In the genomic region with DNA sequence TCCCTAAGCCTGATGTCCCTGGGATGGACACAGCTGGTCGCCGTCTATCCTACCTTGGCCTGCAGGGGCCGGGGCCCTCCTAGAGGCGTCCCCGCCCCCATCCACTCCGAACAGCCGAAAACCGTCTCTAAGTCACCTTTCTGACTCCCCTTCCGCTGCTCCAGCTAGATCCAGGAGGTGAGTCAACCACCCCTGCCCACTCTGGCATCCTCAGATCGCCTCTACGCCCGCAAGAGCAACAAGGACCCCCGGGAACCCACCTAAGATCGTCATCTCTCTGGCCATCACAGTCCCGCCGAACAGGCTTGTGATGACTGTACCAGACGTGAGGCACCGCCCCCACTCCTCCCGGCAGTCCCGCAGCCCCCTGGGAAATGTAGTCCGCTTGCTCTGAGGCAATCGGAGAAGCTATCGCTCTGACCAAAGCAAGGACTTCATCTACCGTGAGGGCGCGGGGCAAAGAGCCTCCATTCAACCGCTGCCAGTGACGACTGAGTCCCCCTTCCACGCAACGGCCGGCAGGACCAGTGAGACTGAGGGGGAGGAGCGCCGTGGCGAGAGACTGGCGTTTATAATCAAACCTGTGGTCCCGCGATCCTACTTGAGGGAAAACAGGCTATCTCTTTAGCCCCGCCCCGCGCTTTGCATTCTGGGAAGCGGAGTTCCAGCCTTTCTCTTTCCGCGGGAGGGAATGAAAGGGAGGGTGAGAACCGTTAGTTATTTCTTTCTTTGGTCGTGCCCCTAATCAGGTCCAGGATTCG, we compare ENCODE assay signal across 8 cellular contexts. TPM values are rescaled to one million over a fixed set of nuclear protein-coding genes. Genes with fewer than 3 reads are reported as not detected.
A peak's percentile ranks its signal among the peaks of the same experiment; 100 is the strongest.
DNase-seq lines count a peak whose midpoint lies in the region; TF ChIP-seq lines count a peak whose summit lies in the region.

A gene with protein sequence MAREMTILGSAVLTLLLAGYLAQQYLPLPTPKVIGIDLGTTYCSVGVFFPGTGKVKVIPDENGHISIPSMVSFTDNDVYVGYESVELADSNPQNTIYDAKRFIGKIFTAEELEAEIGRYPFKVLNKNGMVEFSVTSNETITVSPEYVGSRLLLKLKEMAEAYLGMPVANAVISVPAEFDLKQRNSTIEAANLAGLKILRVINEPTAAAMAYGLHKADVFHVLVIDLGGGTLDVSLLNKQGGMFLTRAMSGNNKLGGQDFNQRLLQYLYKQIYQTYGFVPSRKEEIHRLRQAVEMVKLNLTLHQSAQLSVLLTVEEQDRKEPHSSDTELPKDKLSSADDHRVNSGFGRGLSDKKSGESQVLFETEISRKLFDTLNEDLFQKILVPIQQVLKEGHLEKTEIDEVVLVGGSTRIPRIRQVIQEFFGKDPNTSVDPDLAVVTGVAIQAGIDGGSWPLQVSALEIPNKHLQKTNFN (minus strand): TSS at position 312 of the 761 bp plus-strand sequence. CDS start 27 bp downstream, at position 285.

- H3K4me1 ChIP-seq in HAP-1 (peaks cover 13% of the 10 kb centered on the region), MM.1S (ENCODE audit: low read length) (peaks cover 15% of the 10 kb centered on the region), SJCRH30 (peaks cover 7% of the 10 kb centered on the region), stomach (peaks cover 26 to 45% (median 36%) of the 10 kb centered on the region in 4 donors)

- H3K79me2 ChIP-seq in MM.1S (ENCODE audit: low read length) (peaks cover 44% of the 10 kb centered on the region), neural cell (replicated peaks; ENCODE audit: insufficient read depth, low read length) (peaks cover 40% of the 10 kb centered on the region)

- H4K20me1 ChIP-seq in MM.1S (ENCODE audit: insufficient read depth, low read length): no peaks in the 10 kb centered on the region
- peaks cover 3% of the 10 kb centered on the region for H4K20me1 ChIP-seq in neural cell (ENCODE audit: insufficient read depth)

- H3K27ac ChIP-seq in MM.1S (ENCODE audit: low read length): peak within 1 kb of the TSS; percentile 73
- H3K27ac ChIP-seq in SJCRH30: peak within 1 kb of the TSS; percentile 91
- peak within 1 kb of the TSS; percentile 96 for H3K27ac ChIP-seq in neural cell (ENCODE audit: low read length)
- peak within 1 kb of the TSS; percentile 84 to 96 (median 93) for H3K27ac ChIP-seq in stomach

- H3K9me3 ChIP-seq in HAP-1 (no peaks in the 10 kb centered on the region), MM.1S (replicated peaks; ENCODE audit: insufficient read depth, low read length) (no peaks in the 10 kb centered on the region), SJCRH30 (replicated peaks) (no peaks in the 10 kb centered on the region), neural cell (ENCODE audit: low read length) (no peaks in the 10 kb centered on the region), stomach (no peaks in the 10 kb centered on the region)

- peak; percentile 21 for TF ChIP-seq RAD21 in neural cell (conservative IDR thresholded peaks at IDR 0.05)

- peak; percentile 56 for TF ChIP-seq EP300 in neural cell (conservative IDR thresholded peaks at IDR 0.05; ENCODE audit: poor library complexity, severe bottlenecking)
- no peak for TF ChIP-seq EP300 in stomach (IDR thresholded peaks at IDR 0.05)

- H3K9ac ChIP-seq in MM.1S (ENCODE audit: low read length) (peak within 1 kb of the TSS; percentile 94), neural cell (ENCODE audit: low read length) (peak within 1 kb of the TSS; percentile 96)

- DNase-seq in G401 (ENCODE audit: low spot score) (peak; percentile 100), HAP-1 (ENCODE audit: low spot score in 2 of 2) (peak; percentile 98 to 99), MM.1S (peak; percentile 99), SJCRH30 (peak; percentile 100), fibroblast of villous mesenchyme (ENCODE audit: low read depth) (peak; percentile 100), stomach (peak; percentile 99)
- DNase-seq in activated gamma-delta T cell treated with anti-CD3 and anti-CD28 coated beads, Interleukin-2, amount 50 U/mL, for 16 hours (ENCODE audit: low read depth): peak; percentile 98

- H3K36me3 ChIP-seq in HAP-1 (replicated peaks): peaks cover 1% of the 10 kb centered on the region
- no peaks in the 10 kb centered on the region for H3K36me3 ChIP-seq in MM.1S (replicated peaks; ENCODE audit: insufficient read depth, low read length)
- peaks cover 19% of the 10 kb centered on the region for H3K36me3 ChIP-seq in SJCRH30
- H3K36me3 ChIP-seq in neural cell (ENCODE audit: insufficient read depth, low read length): no peaks in the 10 kb centered on the region
- H3K36me3 ChIP-seq in stomach: peaks cover 2 to 10% (median 8%) of the 10 kb centered on the region in 4 donors

- H3F3A ChIP-seq in MM.1S (ENCODE audit: insufficient read depth, low read length): peaks cover 4% of the 10 kb centered on the region; the same call in 1 of the 2 replicates
- no peaks in the 10 kb centered on the region for H3F3A ChIP-seq in neural cell (ENCODE audit: insufficient read depth, low read length, poor library complexity, severe bottlenecking)

- H3K4me2 ChIP-seq in MM.1S (ENCODE audit: low read depth, low read length) (peak within 1 kb of the TSS; percentile 79), neural cell (ENCODE audit: low read length) (peak within 1 kb of the TSS; percentile 96)

- H2AFZ ChIP-seq in MM.1S (ENCODE audit: low read length) (peak within 1 kb of the TSS; percentile 97), neural cell (ENCODE audit: low read depth, low read length) (peak within 1 kb of the TSS; percentile 71)

- H3K9me2 ChIP-seq in MM.1S (replicated peaks; ENCODE audit: insufficient read depth, low read length) (no peaks in the 10 kb centered on the region), neural cell (ENCODE audit: insufficient read depth, low read length) (no peaks in the 10 kb centered on the region)

- in situ Hi-C loops in G401 (cut with HindIII; ENCODE audit: low sequenced_read_pairs) (no loop called here), HAP-1 (cut with MboI; ENCODE audit: low sequenced_read_pairs) (no loop called here)

- intact Hi-C loops in stomach (cut with DNase I; ENCODE audit: low total_unique reads): no loop called here

- H3K4me3 ChIP-seq in HAP-1: peak within 1 kb of the TSS; percentile 95
- peak within 1 kb of the TSS; percentile 98 for H3K4me3 ChIP-seq in MM.1S (ENCODE audit: low read length)
- H3K4me3 ChIP-seq in SJCRH30: peak within 1 kb of the TSS; percentile 90
- H3K4me3 ChIP-seq in fibroblast of villous mesenchyme (ENCODE audit: low read depth, low read length): peak within 1 kb of the TSS; percentile 99
- peak within 1 kb of the TSS; percentile 80 for H3K4me3 ChIP-seq in neural cell (ENCODE audit: low read length)
- peak within 1 kb of the TSS; percentile 75 to 95 (median 86) for H3K4me3 ChIP-seq in stomach

- no peak for TF ChIP-seq CTCF in MM.1S (IDR thresholded peaks at IDR 0.05; ENCODE audit: low read length)
- TF ChIP-seq CTCF in fibroblast of villous mesenchyme (IDR thresholded peaks at IDR 0.05; ENCODE audit: insufficient read depth, low read depth, low read length): no peak
- peak; percentile 8 for TF ChIP-seq CTCF in neural cell (IDR thresholded peaks at IDR 0.05; ENCODE audit: poor library complexity, severe bottlenecking)
- TF ChIP-seq CTCF in stomach (IDR thresholded peaks at IDR 0.05): no peak

- H3K27me3 ChIP-seq in HAP-1 (ENCODE audit: low read depth): no peaks in the 10 kb centered on the region
- no peaks in the 10 kb centered on the region for H3K27me3 ChIP-seq in MM.1S (replicated peaks; ENCODE audit: insufficient read depth, low read length)
- H3K27me3 ChIP-seq in SJCRH30: no peaks in the 10 kb centered on the region
- no peaks in the 10 kb centered on the region for H3K27me3 ChIP-seq in neural cell (ENCODE audit: insufficient read depth, low read depth, low read length)
- no peaks in the 10 kb centered on the region for H3K27me3 ChIP-seq in stomach

- 0 to 1% (median 0%) methylated on average over 21 to 46 of the region's 46 CpGs for WGBS in stomach, 5 donors

- TF ChIP-seq POLR2A in stomach (IDR thresholded peaks at IDR 0.05): peak in 2 of 4 donors; percentile 66 to 71

TF ChIP-seq in neural cell, 6 proteins besides CTCF, POLR2A, EP300 and RAD21:
- no peak for TF ChIP-seq EZH2 (IDR thresholded peaks at IDR 0.05; ENCODE audit: borderline replicate concordance, insufficient read depth, low read length, poor library complexity, severe bottlenecking)
- TF ChIP-seq SMC3 (conservative IDR thresholded peaks at IDR 0.05; ENCODE audit: poor library complexity): peak; percentile 16
- TF ChIP-seq, protein P1, sequence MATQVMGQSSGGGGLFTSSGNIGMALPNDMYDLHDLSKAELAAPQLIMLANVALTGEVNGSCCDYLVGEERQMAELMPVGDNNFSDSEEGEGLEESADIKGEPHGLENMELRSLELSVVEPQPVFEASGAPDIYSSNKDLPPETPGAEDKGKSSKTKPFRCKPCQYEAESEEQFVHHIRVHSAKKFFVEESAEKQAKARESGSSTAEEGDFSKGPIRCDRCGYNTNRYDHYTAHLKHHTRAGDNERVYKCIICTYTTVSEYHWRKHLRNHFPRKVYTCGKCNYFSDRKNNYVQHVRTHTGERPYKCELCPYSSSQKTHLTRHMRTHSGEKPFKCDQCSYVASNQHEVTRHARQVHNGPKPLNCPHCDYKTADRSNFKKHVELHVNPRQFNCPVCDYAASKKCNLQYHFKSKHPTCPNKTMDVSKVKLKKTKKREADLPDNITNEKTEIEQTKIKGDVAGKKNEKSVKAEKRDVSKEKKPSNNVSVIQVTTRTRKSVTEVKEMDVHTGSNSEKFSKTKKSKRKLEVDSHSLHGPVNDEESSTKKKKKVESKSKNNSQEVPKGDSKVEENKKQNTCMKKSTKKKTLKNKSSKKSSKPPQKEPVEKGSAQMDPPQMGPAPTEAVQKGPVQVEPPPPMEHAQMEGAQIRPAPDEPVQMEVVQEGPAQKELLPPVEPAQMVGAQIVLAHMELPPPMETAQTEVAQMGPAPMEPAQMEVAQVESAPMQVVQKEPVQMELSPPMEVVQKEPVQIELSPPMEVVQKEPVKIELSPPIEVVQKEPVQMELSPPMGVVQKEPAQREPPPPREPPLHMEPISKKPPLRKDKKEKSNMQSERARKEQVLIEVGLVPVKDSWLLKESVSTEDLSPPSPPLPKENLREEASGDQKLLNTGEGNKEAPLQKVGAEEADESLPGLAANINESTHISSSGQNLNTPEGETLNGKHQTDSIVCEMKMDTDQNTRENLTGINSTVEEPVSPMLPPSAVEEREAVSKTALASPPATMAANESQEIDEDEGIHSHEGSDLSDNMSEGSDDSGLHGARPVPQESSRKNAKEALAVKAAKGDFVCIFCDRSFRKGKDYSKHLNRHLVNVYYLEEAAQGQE (IDR thresholded peaks at IDR 0.05; ENCODE audit: borderline replicate concordance): peak; percentile 71
- TF ChIP-seq TAF1 (IDR thresholded peaks at IDR 0.05; ENCODE audit: low read depth): peak; percentile 65
- peak; percentile 46 for TF ChIP-seq MXI1 (conservative IDR thresholded peaks at IDR 0.05; ENCODE audit: poor library complexity, severe bottlenecking)
- peak; percentile 96 for TF ChIP-seq POLR2AphosphoS5 (IDR thresholded peaks at IDR 0.05)
TF ChIP-seq in neural cell: peak in this region for 5.

RNA-seq across cellular contexts. Expression of the gene that starts here (rescaled TPM):
- total RNA-seq in G401 (2014; rRNA removed; shearing (Covaris generic)): 14.3 and 26.5 TPM in 2 replicates
- total RNA-seq in SJCRH30 (2014; rRNA removed; shearing (Covaris generic)): 91.1 and 92.1 TPM in 2 replicates
- total RNA-seq in fibroblast of villous mesenchyme (54.8 and 84.2 TPM in 2 replicates), stomach (10 to 100 TPM in 3 of 5 donors, 1 to 10 TPM in 1, under 1 TPM in 1; 0.58 to 47.7 (median 10.7) TPM)
- polyA plus RNA-seq in neural cell (137 and 165 TPM in 2 replicates), stomach (1 to 10 TPM; 2.9 to 5.6 (median 4.7) TPM)
- polyA minus RNA-seq in neural cell: 234 and 250 TPM in 2 replicates

Comparison
In these comparisons a context has a peak if more than half of its experiments do, and no peak if none do; other contexts are left out.
1. Peak in every context shown above with its lines: DNase-seq, H3K4me3 ChIP-seq and H3K27ac ChIP-seq.
2. RNA of the gene that starts here (polyA plus RNA-seq): 137 to 165 TPM in neural cell; 2.9 to 5.6 TPM in stomach; every median in the first group is over 10 times any median in the second.